ENCODE assay signal across 18 cellular contexts in genomic region chr13:44224433-44225149, GRCh38.
DNase-seq lines count a peak whose midpoint lies in the region; ATAC-seq, FAIRE-seq and TF ChIP-seq lines count a peak whose summit lies in the region.
"Had no signal": no experiment of that assay in that cellular context is flagged by ENCODE, and none has a peak within 500 bp of the region (broad histone marks: within the 10 kb centered on the region; RNA-seq: fewer than 3 reads in every experiment).

No MANE protein-coding gene starts in this region.

- FAIRE-seq in kidney (lab: Jason Lieb, UNC) = peak; percentile 42
- FAIRE-seq: GM18507 had no signal

- H2AFZ ChIP-seq in mammary epithelial cell (ENCODE audit: low read depth, low read length) = no peak overlapping the region

- H3K36me3 ChIP-seq in breast epithelium (no peaks in the 10 kb centered on the region), mammary epithelial cell (ENCODE audit: insufficient read depth, low read length) (no peaks in the 10 kb centered on the region), kidney (ENCODE audit: control insufficient read depth in 1 of 2, insufficient read depth in 2 of 2, low read length in 2 of 2) (no peaks in the 10 kb centered on the region), uterus (no peaks in the 10 kb centered on the region)

- H4K20me1 ChIP-seq in mammary epithelial cell (ENCODE audit: insufficient read depth, low read length) = no peaks in the 10 kb centered on the region

- CTCF ChIA-PET in mammary epithelial cell (lab: Charles Lee; ENCODE audit: low non-redundant PET) = no interaction called here

- H3K27ac ChIP-seq in breast epithelium (peak overlapping the region; percentile 72 to 81), mammary epithelial cell (ENCODE audit: insufficient read depth, low read depth, low read length) (no peak overlapping the region), kidney (ENCODE audit: low read depth in 2 of 2, low read length in 2 of 2) (peak overlapping the region; percentile 49 to 79), uterus (peak overlapping the region; percentile 80 to 98)
- H3K27ac ChIP-seq: 22Rv1 had no signal

- TF ChIP-seq CTCF in breast epithelium (IDR thresholded peaks at IDR 0.05) (no peak), mammary epithelial cell (conservative IDR thresholded peaks at IDR 0.05 in 1 of 2, IDR thresholded peaks at IDR 0.05 in 1 of 2; ENCODE audit: extremely low read depth in 1 of 2, insufficient read depth in 1 of 2, low read depth in 1 of 2, low read length in 2 of 2) (no peak), kidney (IDR thresholded peaks at IDR 0.05; ENCODE audit: borderline replicate concordance, extremely low read depth, insufficient read depth) (no peak), uterus (IDR thresholded peaks at IDR 0.05) (peak in 1 of 4 experiments; percentile 8)

- H3K27me3 ChIP-seq in breast epithelium (no peaks in the 10 kb centered on the region), mammary epithelial cell (ENCODE audit: insufficient read depth, low read length) (no peaks in the 10 kb centered on the region), uterus (no peaks in the 10 kb centered on the region)

- H3K9ac ChIP-seq in mammary epithelial cell (ENCODE audit: insufficient read depth, low read length) (no peak overlapping the region), kidney (ENCODE audit: low read length in 2 of 2) (no peak overlapping the region)

- TF ChIP-seq POLR2A in breast epithelium (IDR thresholded peaks at IDR 0.05) = no peak
- TF ChIP-seq POLR2A in uterus (IDR thresholded peaks at IDR 0.05) = no peak

- no peaks in the 10 kb centered on the region for H3K79me2 ChIP-seq in mammary epithelial cell (ENCODE audit: insufficient read depth, low read length)

- DNase-seq in breast epithelium (ENCODE audit: low spot score in 2 of 2) (no peak), mammary epithelial cell (no peak), kidney (no peak), sciatic nerve (ENCODE audit: low spot score) (no peak), uterus (peak; percentile 64 to 77), KG1 (lab: John Stamatoyannopoulos, UW) (no peak), A172 (ENCODE audit: low spot score) (no peak), NCI-H69 (lab: John Stamatoyannopoulos, UW) (no peak)
- DNase-seq: activated CD4-positive, alpha-beta T cell treated with anti-CD3 and anti-CD28 coated beads for 48 hours; activated naive CD4-positive, alpha-beta T cell treated with anti-CD3 and anti-CD28 coated beads, Interleukin-2, amount 50 U/mL, for 16 hours; C1 segment of cervical spinal cord; DMS153; effector CD8-positive, alpha-beta T cell; foreskin melanocyte; NCI-H1417 treated with DMSO at 0.1 percent for 48 hours; occipital lobe had no signal

- H3K4me3 ChIP-seq in breast epithelium (no peak overlapping the region), mammary epithelial cell (replicated peaks in 1 of 3; ENCODE audit: insufficient read depth in 1 of 3, low read depth in 2 of 3, low read length in 3 of 3) (no peak overlapping the region), kidney (ENCODE audit: low read length in 2 of 2) (no peak overlapping the region), uterus (no peak overlapping the region)

- H3K9me3 ChIP-seq in breast epithelium (no peaks in the 10 kb centered on the region), mammary epithelial cell (replicated peaks; ENCODE audit: insufficient read depth, low read length) (no peaks in the 10 kb centered on the region), kidney (ENCODE audit: control insufficient read depth in 1 of 2, low read length in 2 of 2) (no peaks in the 10 kb centered on the region), uterus (no peaks in the 10 kb centered on the region)

- dilution Hi-C loops in mammary epithelial cell (cut with HindIII; ENCODE audit: low sequenced_read_pairs) = no loop called here

- intact Hi-C loops in breast epithelium (cut with DNase I; ENCODE audit: low total_unique reads) = no loop called here
- intact Hi-C loops in mammary epithelial cell (cut with micrococcal nuclease) = no loop called here
- intact Hi-C loops in kidney (cut with DNase I) = no loop called here
- intact Hi-C loops in sciatic nerve (cut with DNase I) = no loop called here
- intact Hi-C loops in uterus (cut with DNase I; ENCODE audit: low total_unique reads) = no loop called here

- BruUV-seq in mammary epithelial cell (replicated peaks; lab: Mats Ljungman, UMichigan) = no TSS peak

- no peak overlapping the region for H3K4me2 ChIP-seq in mammary epithelial cell (ENCODE audit: insufficient read depth, low read depth, low read length)

- WGBS in mammary epithelial cell (ENCODE audit: low coverage, missing lambda C conversion rate) = 94% methylated on average over 2 of the region's 2 CpGs

- H3K4me1 ChIP-seq in breast epithelium (no peaks in the 10 kb centered on the region), mammary epithelial cell (ENCODE audit: insufficient read depth, low read length) (no peaks in the 10 kb centered on the region), kidney (ENCODE audit: control insufficient read depth in 1 of 2, insufficient read depth in 1 of 2, low read depth in 1 of 2, low read length in 2 of 2) (no peaks in the 10 kb centered on the region), uterus (peaks cover 5 to 29% of the 10 kb centered on the region in 2 donors)

- in situ Hi-C loops in mammary epithelial cell (cut with MboI; ENCODE audit: low sequenced_read_pairs in 2 of 2) = loop anchor here in 1 of 2 donors (25.0 kb wide), 1 partner anchor 162 kb away; no protein-coding TSS in a partner anchor

- ATAC-seq in sciatic nerve = peak; percentile 93

Comparison
In these comparisons a context has a peak if more than half of its experiments do, and no peak if none do; other contexts are left out.
1. DNase-seq: peak in uterus (2 of 2); none in breast epithelium (0 of 2), mammary epithelial cell (single experiment), kidney (single experiment), sciatic nerve (single experiment), KG1 (single experiment), A172 (single experiment) and NCI-H69 (single experiment).